8 cellular contexts compared by ENCODE assay signal in the genomic region with DNA sequence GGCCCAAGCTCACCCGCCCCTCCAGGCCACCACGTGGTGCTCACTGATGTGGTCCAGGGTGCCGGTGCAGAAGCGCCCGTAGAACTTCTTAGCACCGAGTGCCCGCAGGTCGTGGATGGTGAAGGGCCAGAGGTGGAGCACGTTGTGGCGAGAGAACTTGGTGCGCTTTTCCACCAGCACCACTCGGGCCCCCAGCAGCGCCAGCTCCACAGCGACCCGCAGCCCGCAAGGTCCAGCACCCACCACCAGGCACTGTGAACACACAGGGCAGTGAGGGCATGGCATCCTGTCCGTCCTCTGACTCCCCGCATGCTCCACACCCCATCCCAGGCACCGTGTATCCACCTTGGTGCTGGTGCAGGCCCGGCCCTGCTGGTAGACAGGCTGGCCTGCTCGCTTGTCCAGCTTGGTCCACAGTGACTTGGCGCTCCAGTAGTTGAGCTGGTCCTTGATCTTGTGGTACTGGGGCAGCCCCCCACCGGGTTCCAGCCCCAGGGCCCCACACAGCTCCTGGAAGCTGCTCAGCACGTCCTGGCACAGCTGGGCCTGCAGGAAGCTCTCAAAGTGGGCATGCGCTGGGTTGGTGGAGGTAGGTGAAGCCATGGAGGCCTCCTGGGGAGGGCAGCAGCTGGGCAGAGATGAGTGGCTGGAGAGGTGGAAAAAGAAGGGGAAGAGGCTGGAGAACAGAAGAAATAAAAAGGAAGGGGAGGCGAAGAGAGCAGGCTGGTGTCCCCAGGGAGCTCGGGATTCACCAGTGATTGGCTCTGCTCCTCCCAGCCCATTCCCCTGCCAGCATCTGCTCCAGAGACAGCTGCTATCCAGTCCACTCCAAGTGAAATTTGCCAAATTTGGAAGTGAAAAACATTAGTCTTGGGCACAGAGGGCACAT.
DNase-seq lines count a peak whose midpoint lies in the region; ATAC-seq and TF ChIP-seq lines count a peak whose summit lies in the region.

No MANE protein-coding gene starts in this region.

- peaks cover 54% of the 10 kb centered on the region for H3K4me1 Mint-ChIP-seq in central memory CD8-positive, alpha-beta T cell
- peaks cover 26% of the 10 kb centered on the region for H3K4me1 Mint-ChIP-seq in nephron progenitor cell

- peaks cover 15% of the 10 kb centered on the region for H3K36me3 Mint-ChIP-seq in central memory CD8-positive, alpha-beta T cell (ENCODE audit: insufficient read depth)
- peaks cover 4% of the 10 kb centered on the region for H3K36me3 Mint-ChIP-seq in nephron progenitor cell (ENCODE audit: low read depth)

- H3K27ac Mint-ChIP-seq in central memory CD8-positive, alpha-beta T cell (ENCODE audit: low read depth), result peak overlapping the region; percentile 97
- no peak overlapping the region for H3K27ac Mint-ChIP-seq in nephron progenitor cell

- in situ Hi-C loops in ACHN (cut with HindIII; ENCODE audit: low pct_ligation_motif_present, low pct_unique_long_range_greater_than_20kb, low sequenced_read_pairs), result no loop called here

- ATAC-seq in central memory CD8-positive, alpha-beta T cell (replicated peaks; ENCODE audit: extremely low read depth, poor library complexity, severe bottlenecking), result no peak
- ATAC-seq in HG03432 (IDR thresholded peaks at IDR 0.05; ENCODE audit: unreplicated experiment), result no peak

- H3K27me3 Mint-ChIP-seq in central memory CD8-positive, alpha-beta T cell, result no peaks in the 10 kb centered on the region
- peaks cover 9% of the 10 kb centered on the region for H3K27me3 Mint-ChIP-seq in nephron progenitor cell (ENCODE audit: low read depth, poor library complexity)

- no peaks in the 10 kb centered on the region for H3K9me3 Mint-ChIP-seq in central memory CD8-positive, alpha-beta T cell
- no peaks in the 10 kb centered on the region for H3K9me3 Mint-ChIP-seq in nephron progenitor cell

- peak overlapping the region; percentile 99 for H3K4me3 Mint-ChIP-seq in central memory CD8-positive, alpha-beta T cell
- H3K4me3 Mint-ChIP-seq in nephron progenitor cell, result peak overlapping the region; percentile 72

- DNase-seq in DMS79 treated with DMSO at 0.1 percent for 48 hours (lab: John Stamatoyannopoulos, UW), result peak; percentile 89
- peak; percentile 77 for DNase-seq in NCI-H1694 (lab: John Stamatoyannopoulos, UW)
- DNase-seq in central memory CD8-positive, alpha-beta T cell (ENCODE audit: low spot score in 2 of 2), result no peak
- DNase-seq in nephron progenitor cell, result peak; percentile 25
- no peak for DNase-seq in HK-2 (ENCODE audit: unreplicated experiment)
- DNase-seq in ACHN, result no peak
- no peak for DNase-seq in globus pallidus (ENCODE audit: low spot score)

- TF ChIP-seq CTCF in nephron progenitor cell (IDR thresholded peaks at IDR 0.05), result no peak

Comparison
In these comparisons a context has a peak if more than half of its experiments do, and no peak if none do; other contexts are left out.
1. DNase-seq: peak in DMS79 treated with DMSO at 0.1 percent for 48 hours (single experiment), NCI-H1694 (single experiment) and nephron progenitor cell (single experiment); none in central memory CD8-positive, alpha-beta T cell (0 of 2), HK-2 (single experiment), ACHN (single experiment) and globus pallidus (single experiment).